In genomic region chr14:64303471-64303917, GRCh38 we compare ENCODE assay signal across 8 cellular contexts. TPM values are rescaled to one million over a fixed set of nuclear protein-coding genes. Genes with fewer than 3 reads are reported as not detected.
DNase-seq lines count a peak whose midpoint lies in the region; TF ChIP-seq lines count a peak whose summit lies in the region.

No MANE protein-coding gene starts in this region.

- in situ Hi-C loops in mammary epithelial cell (cut with MboI; ENCODE audit: low sequenced_read_pairs in 2 of 2): loop anchor here (10.0 to 25.0 kb wide), 4 partner anchors 279 to 509 kb away; no protein-coding TSS in a partner anchor

- H3K79me2 ChIP-seq in mammary epithelial cell (ENCODE audit: insufficient read depth, low read length): no peaks in the 10 kb centered on the region

- H3K27ac ChIP-seq in mammary epithelial cell (ENCODE audit: insufficient read depth, low read depth, low read length): no peak overlapping the region

- intact Hi-C loops in mammary epithelial cell (cut with micrococcal nuclease): loop anchor here (1.0 to 2.0 kb wide), 5 partner anchors 185 to 504 kb away; no protein-coding TSS in a partner anchor

- no peak overlapping the region for H3K4me2 ChIP-seq in mammary epithelial cell (ENCODE audit: insufficient read depth, low read depth, low read length)

- DNase-seq in DMS79 treated with DMSO at 0.1 percent for 48 hours (lab: John Stamatoyannopoulos, UW): peak; percentile 92
- DNase-seq in HT-29 (ENCODE audit: low spot score): peak; percentile 77
- peak; percentile 67 for DNase-seq in NCI-H82 treated with DMSO at 0.1 percent for 48 hours (lab: John Stamatoyannopoulos, UW; ENCODE audit: unreplicated experiment)
- peak; percentile 65 for DNase-seq in mammary epithelial cell
- peak; percentile 62 for DNase-seq in kidney glomerular epithelial cell (lab: John Stamatoyannopoulos, UW)
- no peak for DNase-seq in type B pancreatic cell (ENCODE audit: extremely low spot score, unreplicated experiment)
- DNase-seq in GOT3 (lab: John Stamatoyannopoulos, UW): no peak
- no peak for DNase-seq in activated CD4-positive, CD25-positive, alpha-beta regulatory T cell (lab: John Stamatoyannopoulos, UW)

- no TSS peak for BruUV-seq in mammary epithelial cell (replicated peaks; lab: Mats Ljungman, UMichigan)

- no peaks in the 10 kb centered on the region for H3K4me1 ChIP-seq in mammary epithelial cell (ENCODE audit: insufficient read depth, low read length)

- peak; percentile 71 to 83 for TF ChIP-seq CTCF in mammary epithelial cell (conservative IDR thresholded peaks at IDR 0.05 in 1 of 2, IDR thresholded peaks at IDR 0.05 in 1 of 2; ENCODE audit: extremely low read depth in 1 of 2, insufficient read depth in 1 of 2, low read depth in 1 of 2, low read length in 2 of 2)
- TF ChIP-seq CTCF in type B pancreatic cell (conservative IDR thresholded peaks at IDR 0.05): peak; percentile 93

- no peaks in the 10 kb centered on the region for H3K9me3 Mint-ChIP-seq in type B pancreatic cell

- 13% methylated on average over 4 of the region's 4 CpGs for WGBS in mammary epithelial cell (ENCODE audit: low coverage, missing lambda C conversion rate)

- H4K20me1 ChIP-seq in mammary epithelial cell (ENCODE audit: insufficient read depth, low read length): no peaks in the 10 kb centered on the region

- no peak overlapping the region for H2AFZ ChIP-seq in mammary epithelial cell (ENCODE audit: low read depth, low read length)

- no peaks in the 10 kb centered on the region for H3K36me3 ChIP-seq in mammary epithelial cell (ENCODE audit: insufficient read depth, low read length)

- dilution Hi-C loops in mammary epithelial cell (cut with HindIII; ENCODE audit: low sequenced_read_pairs): loop anchor here (5.0 kb wide), 1 partner anchor 101 kb away; no protein-coding TSS in a partner anchor

- no peak overlapping the region for H3K9ac ChIP-seq in mammary epithelial cell (ENCODE audit: insufficient read depth, low read length)

- H3K36me3 Mint-ChIP-seq in type B pancreatic cell: no peaks in the 10 kb centered on the region

- no peak overlapping the region for H3K4me3 ChIP-seq in mammary epithelial cell (replicated peaks in 1 of 3; ENCODE audit: insufficient read depth in 1 of 3, low read depth in 2 of 3, low read length in 3 of 3)

- H3K4me3 Mint-ChIP-seq in type B pancreatic cell: no peak overlapping the region

- peaks cover 5% of the 10 kb centered on the region for H3K27me3 Mint-ChIP-seq in type B pancreatic cell

- H3K27me3 ChIP-seq in mammary epithelial cell (ENCODE audit: insufficient read depth, low read length): no peaks in the 10 kb centered on the region

- H3K27ac Mint-ChIP-seq in type B pancreatic cell: no peak overlapping the region

- H3K4me1 Mint-ChIP-seq in type B pancreatic cell (ENCODE audit: unreplicated experiment): peaks cover 4% of the 10 kb centered on the region

- H3K9me3 ChIP-seq in mammary epithelial cell (replicated peaks; ENCODE audit: insufficient read depth, low read length): no peaks in the 10 kb centered on the region

- CTCF ChIA-PET in mammary epithelial cell (lab: Charles Lee; ENCODE audit: low non-redundant PET): interaction anchor here (0.5 to 1.0 kb wide), 8 partner anchors 185 to 1533 kb away, joined by 3 to 24 read pairs (median 6); no protein-coding TSS in a partner anchor

RNA-seq across cellular contexts. Expression of gene ESR2, which starts 9.3 kb away (rescaled TPM):
- 0.03 TPM in 1 of 2 replicates, not detected in the other for total RNA-seq in HT-29 (2014; rRNA removed; shearing (Covaris generic))
- total RNA-seq in mammary epithelial cell (under 1 TPM in 1 of 2 donors, not detected in 1; 0.21 TPM), type B pancreatic cell (ENCODE audit: low replicate concordance) (0.19 and 0.53 TPM in 2 replicates)
- 0.06 TPM for polyA plus RNA-seq in mammary epithelial cell
- polyA minus RNA-seq in mammary epithelial cell: not detected

Comparison
In these comparisons a context has a peak if more than half of its experiments do, and no peak if none do; other contexts are left out.
1. DNase-seq: peak in DMS79 treated with DMSO at 0.1 percent for 48 hours (single experiment), HT-29 (single experiment), NCI-H82 treated with DMSO at 0.1 percent for 48 hours (single experiment), mammary epithelial cell (single experiment) and kidney glomerular epithelial cell (single experiment); none in type B pancreatic cell (single experiment), GOT3 (single experiment) and activated CD4-positive, CD25-positive, alpha-beta regulatory T cell (0 of 4).